ENCODE assay signal across 21 cellular contexts in genomic region chr20:33016581-33017109, GRCh38. TPM values are rescaled to one million over a fixed set of nuclear protein-coding genes. Genes with fewer than 3 reads are reported as not detected.
DNase-seq lines count a peak whose midpoint lies in the region; ATAC-seq, FAIRE-seq and TF ChIP-seq lines count a peak whose summit lies in the region.
"Had no signal": no experiment of that assay in that cellular context is flagged by ENCODE, and none has a peak within 500 bp of the region (broad histone marks: within the 10 kb centered on the region; RNA-seq: fewer than 3 reads in every experiment).

No MANE protein-coding gene starts in this region.

- H3K27me3 ChIP-seq in HepG2 (ENCODE audit: control insufficient read depth in 1 of 2, insufficient read depth in 2 of 2, low read length in 2 of 2) (no peaks in the 10 kb centered on the region), right lobe of liver (no peaks in the 10 kb centered on the region)
- H3K27me3 ChIP-seq: BE2C had no signal

- POLR2A ChIA-PET in HepG2 (lab: Yijun Ruan, JAX), result interaction anchor here (2.8 kb wide), 1 partner anchor 10 kb away, joined by 9 read pairs; no protein-coding TSS in a partner anchor

- TF ChIP-seq CTCF in HepG2 (CRISPR knock-in tag; IDR thresholded peaks at IDR 0.05), result no peak
- no peak for TF ChIP-seq CTCF in right lobe of liver (IDR thresholded peaks at IDR 0.05)
- TF ChIP-seq CTCF in neural crest cell (conservative IDR thresholded peaks at IDR 0.05), result no peak

- no peak for FAIRE-seq in HepG2 (lab: Jason Lieb, UNC)
- FAIRE-seq: A549, GM12892, GM19239, HTR-8/SVneo had no signal

- H3K9me3 ChIP-seq in HepG2 (ENCODE audit: low read length) (no peaks in the 10 kb centered on the region), right lobe of liver (no peaks in the 10 kb centered on the region), T-helper 17 cell (ENCODE audit: control insufficient read depth, low read length, poor library complexity, severe bottlenecking) (no peaks in the 10 kb centered on the region)
- H3K9me3 ChIP-seq: A549, BE2C, Caco-2, HAP-1 had no signal

- no peaks in the 10 kb centered on the region for H3K79me2 ChIP-seq in HepG2 (ENCODE audit: insufficient read depth, low read length)

- no peak overlapping the region; the same call in 1 of the 2 replicates for H3K9ac ChIP-seq in HepG2 (ENCODE audit: insufficient read depth, low read depth, low read length)

- DNase-seq in HepG2 (ENCODE audit: low spot score) (no peak), right lobe of liver (no peak), T-helper 17 cell (no peak), neural crest cell (ENCODE audit: low read depth, low spot score) (no peak), NCI-H524 treated with DMSO at 0.1 percent for 48 hours (lab: John Stamatoyannopoulos, UW) (no peak), SW480 (ENCODE audit: low spot score) (no peak)
- DNase-seq in stimulated activated naive CD4-positive, alpha-beta T cell (lab: John Stamatoyannopoulos, UW), result no peak
- DNase-seq: BE2C; Caco-2; CD8-positive, alpha-beta T cell; DND-41; GDM1; GOT3; HFFc6 had no signal

- H3K27ac Mint-ChIP-seq in T-helper 17 cell, result peak overlapping the region; percentile 85
- H3K27ac Mint-ChIP-seq in neural crest cell (ENCODE audit: unreplicated experiment), result peak overlapping the region; percentile 20
- H3K27ac Mint-ChIP-seq: CD8-positive, alpha-beta T cell; HFFc6 had no signal

- BruUV-seq in HepG2 (replicated peaks; lab: Mats Ljungman, UMichigan), result no TSS peak

- TF ChIP-seq EP300 in HepG2 (IDR thresholded peaks at IDR 0.05; ENCODE audit: low read depth in 2 of 2, low read length in 2 of 2) (no peak), HepG2 (CRISPR knock-in tag; IDR thresholded peaks at IDR 0.05; ENCODE audit: borderline replicate concordance) (no peak)

- in situ Hi-C loops in HepG2 (cut with HindIII; ENCODE audit: extremely low pct_ligation_motif_present, low pct_unique_long_range_greater_than_20kb), result no loop called here

- peaks cover 21% of the 10 kb centered on the region; the same call in 1 of the 2 replicates for H4K20me1 ChIP-seq in HepG2 (ENCODE audit: insufficient read depth, low read length)

- TF ChIP-seq POLR2A in HepG2 (IDR thresholded peaks at IDR 0.05; ENCODE audit: insufficient read depth in 1 of 2, low read depth in 2 of 2, low read length in 2 of 2), result no peak; a peak in 2 of 4 replicates
- no peak for TF ChIP-seq POLR2A in right lobe of liver (IDR thresholded peaks at IDR 0.05)

- H3K27me3 Mint-ChIP-seq in T-helper 17 cell (no peaks in the 10 kb centered on the region), neural crest cell (ENCODE audit: low read depth) (peaks cover 2% of the 10 kb centered on the region)

- H3K4me3 Mint-ChIP-seq in T-helper 17 cell (peak overlapping the region; percentile 52), neural crest cell (no peak overlapping the region)
- H3K4me3 Mint-ChIP-seq: CD8-positive, alpha-beta T cell; HFFc6 had no signal

- peaks cover 7% of the 10 kb centered on the region for H3K4me1 Mint-ChIP-seq in T-helper 17 cell
- peaks cover 5% of the 10 kb centered on the region for H3K4me1 Mint-ChIP-seq in neural crest cell

- CTCF ChIA-PET in HepG2 (lab: Yijun Ruan, JAX; ENCODE audit: low intra/inter-chr PET ratio, low total read pairs), result no interaction called here

- no peaks in the 10 kb centered on the region for H3K9me3 Mint-ChIP-seq in neural crest cell
- H3K9me3 Mint-ChIP-seq: CD8-positive, alpha-beta T cell; HFFc6 had no signal

- H3K4me3 ChIP-seq in HepG2 (replicated peaks in 1 of 3; ENCODE audit: insufficient read depth in 1 of 3, low read depth in 2 of 3, low read length in 3 of 3), result no peak overlapping the region
- H3K4me3 ChIP-seq in right lobe of liver, result no peak overlapping the region
- H3K4me3 ChIP-seq: A549, HAP-1 had no signal

- H2AFZ ChIP-seq in HepG2 (ENCODE audit: low read length), result no peak overlapping the region

- intact Hi-C loops in HepG2 (cut with micrococcal nuclease; ENCODE audit: unreplicated experiment), result no loop called here
- intact Hi-C loops in right lobe of liver (cut with DNase I), result no loop called here

- H3K27ac ChIP-seq in HepG2 (ENCODE audit: extremely low read length, insufficient read depth, low read length) (peak overlapping the region; percentile 3), right lobe of liver (no peak overlapping the region)
- H3K27ac ChIP-seq: A549, C4-2B had no signal

- H3K4me2 ChIP-seq in HepG2 (ENCODE audit: low read depth, low read length), result no peak overlapping the region
- H3K4me2 ChIP-seq: A549 had no signal

- 97% methylated on average over 7 of the region's 7 CpGs for WGBS in HepG2 (ENCODE audit: low lambda C conversion rate)
- 85% methylated on average over 4 of the region's 7 CpGs for WGBS in right lobe of liver (ENCODE audit: insufficient coverage, low coverage, low lambda C conversion rate, missing lambda C conversion rate)

- peak; percentile 4; the same call in 1 of the 3 replicates for ATAC-seq in HepG2
- ATAC-seq in right lobe of liver, result no peak
- ATAC-seq in T-helper 17 cell, result no peak
- ATAC-seq: A549; CD8-positive, alpha-beta T cell had no signal

- peaks cover 68 to 94% of the 10 kb centered on the region in 2 experiments for H3K36me3 ChIP-seq in HepG2 (replicated peaks in 1 of 2; ENCODE audit: control insufficient read depth in 1 of 2, insufficient read depth in 2 of 2, low read length in 2 of 2)
- no peaks in the 10 kb centered on the region for H3K36me3 ChIP-seq in right lobe of liver
- H3K36me3 ChIP-seq: BE2C, HAP-1 had no signal

- no peak for TF ChIP-seq RAD21 in HepG2 (CRISPR knock-in tag; IDR thresholded peaks at IDR 0.05)

- no peaks in the 10 kb centered on the region for H3K36me3 Mint-ChIP-seq in T-helper 17 cell (ENCODE audit: low read depth)
- no peaks in the 10 kb centered on the region for H3K36me3 Mint-ChIP-seq in neural crest cell (ENCODE audit: low read depth)
- H3K36me3 Mint-ChIP-seq: CD8-positive, alpha-beta T cell had no signal

- H3K4me1 ChIP-seq in HepG2 (ENCODE audit: insufficient read depth, low read length), result peaks cover 16% of the 10 kb centered on the region
- no peaks in the 10 kb centered on the region for H3K4me1 ChIP-seq in right lobe of liver
- H3K4me1 ChIP-seq: A549, BE2C, Caco-2, HAP-1 had no signal

RNA-seq across cellular contexts. Expression of gene BPIFB2, which starts 9.1 kb away (rescaled TPM):
- total RNA-seq in HepG2 (2016; rRNA removed; fragmentation: Illumina TruSeq; extraction: Trizol) (27.4 and 54.5 TPM in 2 replicates), right lobe of liver (under 1 TPM in 1 of 6 experiments, not detected in 5; 0.12 TPM), T-helper 17 cell (not detected), neural crest cell (not detected in 2 replicates)
- total RNA-seq in HepG2 (2016; cell fraction: cytosol; rRNA removed; fragmentation: Illumina TruSeq; extraction: Trizol; ENCODE audit: low read depth), result 7.1 and 9.6 TPM in 2 replicates
- total RNA-seq in HepG2 (2016; cell fraction: insoluble cytoplasmic fraction; rRNA removed; fragmentation: Illumina TruSeq; extraction: Trizol), result 23.9 and 58.5 TPM in 2 replicates
- total RNA-seq in HepG2 (2016; cell fraction: membrane; rRNA removed; fragmentation: Illumina TruSeq; extraction: Trizol), result 14.4 and 19.0 TPM in 2 replicates
- 67.6 and 73.6 TPM in 2 replicates for total RNA-seq in HepG2 (2016; cell fraction: nucleus; rRNA removed; fragmentation: Illumina TruSeq; extraction: Trizol)
- polyA plus RNA-seq in HepG2 (2011; rRNA removed), result 902 and 1,439 TPM in 2 replicates
- 445 and 477 TPM in 2 replicates for polyA plus RNA-seq in HepG2 (2011; cell fraction: cytosol; rRNA removed)
- 3,378 and 3,757 TPM in 2 replicates for polyA plus RNA-seq in HepG2 (2011; cell fraction: nucleus; rRNA removed)
- 748 and 877 TPM in 2 replicates for polyA plus RNA-seq in HepG2 (2012)
- 16.7 and 20.1 TPM in 2 replicates for polyA plus RNA-seq in HepG2 (2016; cell fraction: cytosol; fragmentation: Illumina TruSeq; extraction: Trizol; ENCODE audit: low read depth)
- polyA plus RNA-seq in HepG2 (2016; cell fraction: insoluble cytoplasmic fraction; fragmentation: Illumina TruSeq; extraction: Trizol; ENCODE audit: low read depth), result 40.9 and 50.4 TPM in 2 replicates
- 25.2 and 26.1 TPM in 2 replicates for polyA plus RNA-seq in HepG2 (2016; cell fraction: membrane; fragmentation: Illumina TruSeq; extraction: Trizol; ENCODE audit: low read depth)
- polyA plus RNA-seq in HepG2 (2016; cell fraction: nucleus; fragmentation: Illumina TruSeq; extraction: Trizol; ENCODE audit: insufficient read depth, low read depth), result 205 and 206 TPM in 2 replicates
- 0.19 and 1,018 TPM in 2 replicates for polyA minus RNA-seq in HepG2 (2011; rRNA and poly(A)+ RNA removed; ENCODE audit: low replicate concordance)
- 235 and 377 TPM in 2 replicates for polyA minus RNA-seq in HepG2 (2011; cell fraction: cytosol; rRNA and poly(A)+ RNA removed)
- polyA minus RNA-seq in HepG2 (2011; cell fraction: nucleus; rRNA and poly(A)+ RNA removed), result 642 and 673 TPM in 2 replicates
- total RNA-seq: Caco-2; CD8-positive, alpha-beta T cell; HFFc6 had no signal
- polyA plus RNA-seq: A549, AG04450 had no signal

RNA-seq across cellular contexts. Expression of gene SUN5, which starts 12.4 kb away (rescaled TPM):
- total RNA-seq in HepG2 (2016; rRNA removed; fragmentation: Illumina TruSeq; extraction: Trizol) (not detected in 2 replicates), right lobe of liver (not detected), T-helper 17 cell (not detected), neural crest cell (not detected in 2 replicates)
- not detected in 2 replicates for total RNA-seq in HepG2 (2016; cell fraction: cytosol; rRNA removed; fragmentation: Illumina TruSeq; extraction: Trizol; ENCODE audit: low read depth)
- total RNA-seq in HepG2 (2016; cell fraction: insoluble cytoplasmic fraction; rRNA removed; fragmentation: Illumina TruSeq; extraction: Trizol), result not detected in 2 replicates
- total RNA-seq in HepG2 (2016; cell fraction: membrane; rRNA removed; fragmentation: Illumina TruSeq; extraction: Trizol), result not detected in 2 replicates
- not detected in 2 replicates for total RNA-seq in HepG2 (2016; cell fraction: nucleus; rRNA removed; fragmentation: Illumina TruSeq; extraction: Trizol)
- not detected in 2 replicates for polyA plus RNA-seq in HepG2 (2011; rRNA removed)
- polyA plus RNA-seq in HepG2 (2011; cell fraction: cytosol; rRNA removed), result not detected in 2 replicates
- polyA plus RNA-seq in HepG2 (2011; cell fraction: nucleus; rRNA removed), result not detected in 2 replicates
- not detected in 2 replicates for polyA plus RNA-seq in HepG2 (2012)
- polyA plus RNA-seq in HepG2 (2016; cell fraction: cytosol; fragmentation: Illumina TruSeq; extraction: Trizol; ENCODE audit: low read depth), result not detected in 2 replicates
- not detected in 2 replicates for polyA plus RNA-seq in HepG2 (2016; cell fraction: insoluble cytoplasmic fraction; fragmentation: Illumina TruSeq; extraction: Trizol; ENCODE audit: low read depth)
- polyA plus RNA-seq in HepG2 (2016; cell fraction: membrane; fragmentation: Illumina TruSeq; extraction: Trizol; ENCODE audit: low read depth), result not detected in 2 replicates
- not detected in 2 replicates for polyA plus RNA-seq in HepG2 (2016; cell fraction: nucleus; fragmentation: Illumina TruSeq; extraction: Trizol; ENCODE audit: insufficient read depth, low read depth)
- polyA minus RNA-seq in HepG2 (2011; rRNA and poly(A)+ RNA removed; ENCODE audit: low replicate concordance), result not detected in 2 replicates
- polyA minus RNA-seq in HepG2 (2011; cell fraction: cytosol; rRNA and poly(A)+ RNA removed), result not detected in 2 replicates
- not detected in 2 replicates for polyA minus RNA-seq in HepG2 (2011; cell fraction: nucleus; rRNA and poly(A)+ RNA removed)
- total RNA-seq: Caco-2; CD8-positive, alpha-beta T cell; HFFc6 had no signal
- polyA plus RNA-seq: A549, AG04450 had no signal

RNA-seq across cellular contexts. Expression of gene BPIFB6, which starts 14.8 kb away (rescaled TPM):
- total RNA-seq in HepG2 (2016; rRNA removed; fragmentation: Illumina TruSeq; extraction: Trizol), result 0.13 TPM in 1 of 2 replicates, not detected in the other
- not detected in 2 replicates for total RNA-seq in HepG2 (2016; cell fraction: cytosol; rRNA removed; fragmentation: Illumina TruSeq; extraction: Trizol; ENCODE audit: low read depth)
- not detected in 2 replicates for total RNA-seq in HepG2 (2016; cell fraction: insoluble cytoplasmic fraction; rRNA removed; fragmentation: Illumina TruSeq; extraction: Trizol)
- not detected in 2 replicates for total RNA-seq in HepG2 (2016; cell fraction: membrane; rRNA removed; fragmentation: Illumina TruSeq; extraction: Trizol)
- total RNA-seq in HepG2 (2016; cell fraction: nucleus; rRNA removed; fragmentation: Illumina TruSeq; extraction: Trizol), result 0.28 TPM in 1 of 2 replicates, not detected in the other
- polyA plus RNA-seq in HepG2 (2011; rRNA removed), result 1.7 and 3.1 TPM in 2 replicates
- polyA plus RNA-seq in HepG2 (2011; cell fraction: cytosol; rRNA removed), result 0.36 and 0.92 TPM in 2 replicates
- 16.0 and 30.7 TPM in 2 replicates for polyA plus RNA-seq in HepG2 (2011; cell fraction: nucleus; rRNA removed)
- 1.9 and 4.7 TPM in 2 replicates for polyA plus RNA-seq in HepG2 (2012)
- not detected in 2 replicates for polyA plus RNA-seq in HepG2 (2016; cell fraction: cytosol; fragmentation: Illumina TruSeq; extraction: Trizol; ENCODE audit: low read depth)
- not detected in 2 replicates for polyA plus RNA-seq in HepG2 (2016; cell fraction: insoluble cytoplasmic fraction; fragmentation: Illumina TruSeq; extraction: Trizol; ENCODE audit: low read depth)
- not detected in 2 replicates for polyA plus RNA-seq in HepG2 (2016; cell fraction: membrane; fragmentation: Illumina TruSeq; extraction: Trizol; ENCODE audit: low read depth)
- 0.32 TPM in 1 of 2 replicates, not detected in the other for polyA plus RNA-seq in HepG2 (2016; cell fraction: nucleus; fragmentation: Illumina TruSeq; extraction: Trizol; ENCODE audit: insufficient read depth, low read depth)
- polyA minus RNA-seq in HepG2 (2011; rRNA and poly(A)+ RNA removed; ENCODE audit: low replicate concordance), result 2.3 TPM in 1 of 2 replicates, not detected in the other
- polyA minus RNA-seq in HepG2 (2011; cell fraction: cytosol; rRNA and poly(A)+ RNA removed), result not detected in 2 replicates
- polyA minus RNA-seq in HepG2 (2011; cell fraction: nucleus; rRNA and poly(A)+ RNA removed), result 2.2 and 2.5 TPM in 2 replicates
- not detected for total RNA-seq in right lobe of liver
- total RNA-seq in T-helper 17 cell, result not detected
- total RNA-seq in neural crest cell, result not detected in 2 replicates
- total RNA-seq: Caco-2; CD8-positive, alpha-beta T cell; HFFc6 had no signal
- polyA plus RNA-seq: A549, AG04450 had no signal

RNA-seq across cellular contexts. Expression of gene BPIFB3, which starts 37.1 kb away (rescaled TPM):
- total RNA-seq in HepG2 (2016; rRNA removed; fragmentation: Illumina TruSeq; extraction: Trizol) (not detected in 2 replicates), right lobe of liver (not detected), T-helper 17 cell (not detected), neural crest cell (not detected in 2 replicates)
- not detected in 2 replicates for total RNA-seq in HepG2 (2016; cell fraction: cytosol; rRNA removed; fragmentation: Illumina TruSeq; extraction: Trizol; ENCODE audit: low read depth)
- not detected in 2 replicates for total RNA-seq in HepG2 (2016; cell fraction: insoluble cytoplasmic fraction; rRNA removed; fragmentation: Illumina TruSeq; extraction: Trizol)
- total RNA-seq in HepG2 (2016; cell fraction: membrane; rRNA removed; fragmentation: Illumina TruSeq; extraction: Trizol), result not detected in 2 replicates
- total RNA-seq in HepG2 (2016; cell fraction: nucleus; rRNA removed; fragmentation: Illumina TruSeq; extraction: Trizol), result not detected in 2 replicates
- 0.09 TPM in 1 of 2 replicates, not detected in the other for polyA plus RNA-seq in HepG2 (2011; rRNA removed)
- not detected in 2 replicates for polyA plus RNA-seq in HepG2 (2011; cell fraction: cytosol; rRNA removed)
- polyA plus RNA-seq in HepG2 (2011; cell fraction: nucleus; rRNA removed), result 0.21 TPM in 1 of 2 replicates, not detected in the other
- polyA plus RNA-seq in HepG2 (2012), result not detected in 2 replicates
- polyA plus RNA-seq in HepG2 (2016; cell fraction: cytosol; fragmentation: Illumina TruSeq; extraction: Trizol; ENCODE audit: low read depth), result not detected in 2 replicates
- polyA plus RNA-seq in HepG2 (2016; cell fraction: insoluble cytoplasmic fraction; fragmentation: Illumina TruSeq; extraction: Trizol; ENCODE audit: low read depth), result not detected in 2 replicates
- not detected in 2 replicates for polyA plus RNA-seq in HepG2 (2016; cell fraction: membrane; fragmentation: Illumina TruSeq; extraction: Trizol; ENCODE audit: low read depth)
- polyA plus RNA-seq in HepG2 (2016; cell fraction: nucleus; fragmentation: Illumina TruSeq; extraction: Trizol; ENCODE audit: insufficient read depth, low read depth), result not detected in 2 replicates
- polyA minus RNA-seq in HepG2 (2011; rRNA and poly(A)+ RNA removed; ENCODE audit: low replicate concordance), result not detected in 2 replicates
- not detected in 2 replicates for polyA minus RNA-seq in HepG2 (2011; cell fraction: cytosol; rRNA and poly(A)+ RNA removed)
- polyA minus RNA-seq in HepG2 (2011; cell fraction: nucleus; rRNA and poly(A)+ RNA removed), result not detected in 2 replicates
- total RNA-seq: Caco-2; CD8-positive, alpha-beta T cell; HFFc6 had no signal
- polyA plus RNA-seq: A549, AG04450 had no signal
